Comparison of ENCODE assay signal across 9 cellular contexts in genomic region chr17:58335779-58336455, GRCh38. TPM values are rescaled to one million over a fixed set of nuclear protein-coding genes. Genes with fewer than 3 reads are reported as not detected.
DNase-seq lines count a peak whose midpoint lies in the region; ATAC-seq and TF ChIP-seq lines count a peak whose summit lies in the region.
"Had no signal": no experiment of that assay in that cellular context is flagged by ENCODE, and none has a peak within 500 bp of the region (broad histone marks: within the 10 kb centered on the region; RNA-seq: fewer than 3 reads in every experiment).

No MANE protein-coding gene starts in this region.

- H3K27ac ChIP-seq in DND-41 (ENCODE audit: low read length): peak overlapping the region; percentile 100

- H3K9me3 Mint-ChIP-seq in activated CD4-positive, alpha-beta memory T cell treated with anti-CD3 and anti-CD28 coated beads for 36 hours: peaks cover 3% of the 10 kb centered on the region
- H3K9me3 Mint-ChIP-seq in glutamatergic neuron (ENCODE audit: unreplicated experiment): peaks cover 6% of the 10 kb centered on the region

- peak overlapping the region; percentile 92 for H3K4me3 Mint-ChIP-seq in activated CD4-positive, alpha-beta memory T cell treated with anti-CD3 and anti-CD28 coated beads for 36 hours
- peak overlapping the region; percentile 31 for H3K4me3 Mint-ChIP-seq in glutamatergic neuron (ENCODE audit: unreplicated experiment)

- H3K79me2 ChIP-seq in DND-41 (ENCODE audit: insufficient read depth, low read length): peaks cover 95% of the 10 kb centered on the region

- peak overlapping the region; percentile 65 for H3K4me2 ChIP-seq in DND-41 (ENCODE audit: insufficient read depth, low read length)

- H2AFZ ChIP-seq in DND-41 (ENCODE audit: low read depth, low read length): no peak overlapping the region

- peaks cover 49% of the 10 kb centered on the region for H3K36me3 ChIP-seq in DND-41 (ENCODE audit: insufficient read depth, low read length)

- DNase-seq in DND-41 (peak; percentile 94), KG1 (lab: John Stamatoyannopoulos, UW) (peak; percentile 93), glutamatergic neuron (no peak), DMS79 treated with DMSO at 0.1 percent for 48 hours (lab: John Stamatoyannopoulos, UW) (no peak), dedifferentiated amniotic fluid mesenchymal stem cell (ENCODE audit: extremely low spot score) (no peak)
- peak; percentile 88 for DNase-seq in activated CD4-positive, alpha-beta memory T cell treated with anti-CD3 and anti-CD28 coated beads for 36 hours
- DNase-seq in stimulated activated CD8-positive, alpha-beta memory T cell treated with anti-CD3 and anti-CD28 coated beads, Interleukin-4, amount 100 ng/mL, for 48 hours: peak; percentile 85

- H3K27me3 ChIP-seq in DND-41 (ENCODE audit: insufficient read depth, low read length, poor library complexity): no peaks in the 10 kb centered on the region

- peak overlapping the region; percentile 98 for H3K27ac Mint-ChIP-seq in activated CD4-positive, alpha-beta memory T cell treated with anti-CD3 and anti-CD28 coated beads for 36 hours
- H3K27ac Mint-ChIP-seq in glutamatergic neuron (ENCODE audit: unreplicated experiment): peak overlapping the region; percentile 54

- H3K4me1 ChIP-seq in DND-41 (ENCODE audit: insufficient read depth, low read length): peaks cover 73% of the 10 kb centered on the region

- H3K27me3 Mint-ChIP-seq in activated CD4-positive, alpha-beta memory T cell treated with anti-CD3 and anti-CD28 coated beads for 36 hours: peaks cover 13% of the 10 kb centered on the region
- peaks cover 6% of the 10 kb centered on the region for H3K27me3 Mint-ChIP-seq in glutamatergic neuron (ENCODE audit: unreplicated experiment)

- no peaks in the 10 kb centered on the region for H3K9me3 ChIP-seq in DND-41 (ENCODE audit: insufficient read depth, low read length, severe bottlenecking)

- peak overlapping the region; percentile 63 to 96 for H3K4me3 ChIP-seq in DND-41 (ENCODE audit: low read depth in 1 of 2, low read length in 2 of 2)

- intact Hi-C loops in activated CD4-positive, alpha-beta memory T cell treated with anti-CD3 and anti-CD28 coated beads for 36 hours (cut with micrococcal nuclease): loop anchor here (1.0 to 10.0 kb wide), 5 partner anchors 8 to 1506 kb away; partner anchors contain the start of gene TRIM37

- peaks cover 14% of the 10 kb centered on the region for H4K20me1 ChIP-seq in DND-41 (ENCODE audit: insufficient read depth, low read length)

- CTCF ChIA-PET in activated CD4-positive, alpha-beta memory T cell treated with anti-CD3 and anti-CD28 coated beads for 36 hours (lab: Charles Lee): interaction anchor here (2.1 to 7.2 kb wide), 5 partner anchors 8 to 82 kb away, joined by 8 to 51 read pairs (median 17); partner anchors contain the start of genes RNF43 and SUPT4H1

- peaks cover 76% of the 10 kb centered on the region for H3K36me3 Mint-ChIP-seq in activated CD4-positive, alpha-beta memory T cell treated with anti-CD3 and anti-CD28 coated beads for 36 hours
- H3K36me3 Mint-ChIP-seq in glutamatergic neuron (ENCODE audit: unreplicated experiment): no peaks in the 10 kb centered on the region

- POLR2A ChIA-PET in activated CD4-positive, alpha-beta memory T cell treated with anti-CD3 and anti-CD28 coated beads for 36 hours (lab: Charles Lee): interaction anchor here (0.8 to 18.5 kb wide), 10 partner anchors 3 to 1504 kb away, joined by 3 to 1114 read pairs (median 6); partner anchors contain the start of genes MTMR4, RNF43, SUPT4H1 and TSPOAP1

- peaks cover 30% of the 10 kb centered on the region for H3K4me1 Mint-ChIP-seq in activated CD4-positive, alpha-beta memory T cell treated with anti-CD3 and anti-CD28 coated beads for 36 hours (ENCODE audit: low read depth)
- peaks cover 20% of the 10 kb centered on the region for H3K4me1 Mint-ChIP-seq in glutamatergic neuron (ENCODE audit: low read depth, unreplicated experiment)

- ATAC-seq in DND-41 (ENCODE audit: insufficient read depth, low read depth): peak; percentile 31
- ATAC-seq in HG03469 (IDR thresholded peaks at IDR 0.05; ENCODE audit: unreplicated experiment): no peak

- H3K9ac ChIP-seq in DND-41 (ENCODE audit: low read depth, low read length): peak overlapping the region; percentile 99

- no peak for TF ChIP-seq CTCF in DND-41 (IDR thresholded peaks at IDR 0.05; ENCODE audit: borderline replicate concordance, extremely low read depth, low read length, poor library complexity, severe bottlenecking)
- no peak for TF ChIP-seq CTCF in glutamatergic neuron (IDR thresholded peaks at IDR 0.05; ENCODE audit: partially characterized antibody, unreplicated experiment)

RNA-seq across cellular contexts. Expression of gene TSPOAP1, which starts 7.3 kb away (rescaled TPM):
- total RNA-seq in activated CD4-positive, alpha-beta memory T cell treated with anti-CD3 and anti-CD28 coated beads for 36 hours: 10 to 100 TPM; 21.6 to 22.7 TPM
- 39.7 TPM for total RNA-seq in glutamatergic neuron (ENCODE audit: unreplicated experiment)

RNA-seq across cellular contexts. Expression of gene SUPT4H1, which starts 16.1 kb away (rescaled TPM):
- total RNA-seq in activated CD4-positive, alpha-beta memory T cell treated with anti-CD3 and anti-CD28 coated beads for 36 hours: 100 to 1,000 TPM; 113 to 114 TPM
- total RNA-seq in glutamatergic neuron (ENCODE audit: unreplicated experiment): 82.1 TPM

RNA-seq across cellular contexts. Expression of gene MPO, which starts 55.2 kb away (rescaled TPM):
- under 1 TPM; 0.17 to 0.22 TPM for total RNA-seq in activated CD4-positive, alpha-beta memory T cell treated with anti-CD3 and anti-CD28 coated beads for 36 hours
- total RNA-seq in glutamatergic neuron (ENCODE audit: unreplicated experiment): not detected
- total RNA-seq: epithelial cell of proximal tubule had no signal

Comparison
In these comparisons a context has a peak if more than half of its experiments do, and no peak if none do; other contexts are left out.
1. DNase-seq: peak in DND-41 (single experiment), KG1 (single experiment), activated CD4-positive, alpha-beta memory T cell treated with anti-CD3 and anti-CD28 coated beads for 36 hours (single experiment) and stimulated activated CD8-positive, alpha-beta memory T cell treated with anti-CD3 and anti-CD28 coated beads, Interleukin-4, amount 100 ng/mL, for 48 hours (single experiment); none in glutamatergic neuron (single experiment), DMS79 treated with DMSO at 0.1 percent for 48 hours (single experiment) and dedifferentiated amniotic fluid mesenchymal stem cell (single experiment).